In the genomic region with DNA sequence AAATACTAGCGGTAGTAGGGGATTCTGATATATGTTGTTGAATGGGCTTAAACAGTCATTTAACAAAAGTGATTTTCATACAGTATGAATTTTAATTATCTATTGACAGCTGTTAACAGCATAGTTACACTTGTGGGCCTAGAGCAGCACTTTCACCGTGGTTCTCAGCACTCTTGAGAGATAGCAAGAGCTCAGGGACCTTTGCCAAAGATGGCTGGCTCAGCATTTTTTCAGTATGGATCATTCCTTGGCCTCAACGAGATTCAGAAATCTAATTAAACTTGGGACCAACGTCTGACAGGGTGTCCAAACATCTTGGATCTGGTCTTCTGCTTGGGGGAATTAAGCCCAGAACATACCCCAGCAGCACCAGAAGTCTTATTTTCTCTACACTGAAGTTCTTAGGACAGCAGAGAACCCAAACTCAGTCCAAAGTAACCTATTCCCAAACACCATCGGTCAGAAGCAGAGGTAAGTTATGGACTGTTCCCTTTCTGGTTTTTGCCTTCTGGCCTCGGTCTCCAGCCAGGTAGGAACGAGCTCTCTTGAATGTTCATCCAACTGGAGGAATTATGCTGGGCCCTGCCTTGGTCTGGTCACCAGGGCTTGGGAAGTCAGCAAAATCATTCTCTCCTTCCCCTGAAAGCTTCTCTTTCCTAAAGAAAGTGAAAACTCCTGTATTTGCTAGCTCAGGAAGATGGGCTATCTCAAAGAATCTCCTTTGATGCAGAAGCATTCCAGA, we compare ENCODE assay signal across 18 cellular contexts. TPM values are rescaled to one million over a fixed set of nuclear protein-coding genes. Genes with fewer than 3 reads are reported as not detected.
DNase-seq lines count a peak whose midpoint lies in the region; ATAC-seq and TF ChIP-seq lines count a peak whose summit lies in the region.
"Had no signal": no experiment of that assay in that cellular context is flagged by ENCODE, and none has a peak within 500 bp of the region (broad histone marks: within the 10 kb centered on the region; RNA-seq: fewer than 3 reads in every experiment).

No MANE protein-coding gene starts in this region.

- WGBS in gastroesophageal sphincter (ENCODE audit: low coverage in 1 of 2), 2 donors: 49 to 50% methylated on average over 6 of the region's 7 CpGs

- intact Hi-C loops in CD8-positive, alpha-beta T cell (cut with DNase I, micrococcal nuclease): no loop called here
- intact Hi-C loops in gastrocnemius medialis (cut with DNase I; ENCODE audit: low total_unique reads): no loop called here

- H3K9me3 Mint-ChIP-seq in CD8-positive, alpha-beta T cell: no peaks in the 10 kb centered on the region
- H3K9me3 Mint-ChIP-seq: CD14-positive monocyte had no signal

- no peaks in the 10 kb centered on the region for H3K36me3 ChIP-seq in CD8-positive, alpha-beta T cell (ENCODE audit: insufficient read depth, low read length)
- H3K36me3 ChIP-seq in gastroesophageal sphincter (peaks cover 0 to 22% of the 10 kb centered on the region in 2 donors), gastrocnemius medialis (peaks cover 0 to 2% of the 10 kb centered on the region in 2 donors)

- CTCF ChIA-PET in CD8-positive, alpha-beta T cell (lab: Charles Lee): interaction anchor here (1.3 to 1.8 kb wide), 2 partner anchors 30 to 34 kb away, joined by 4 to 7 read pairs; no protein-coding TSS in a partner anchor

- peaks cover 28% of the 10 kb centered on the region for H3K4me1 ChIP-seq in CD8-positive, alpha-beta T cell (ENCODE audit: insufficient read depth, low read length)
- H3K4me1 ChIP-seq in gastroesophageal sphincter: peaks cover 0 to 54% (median 24%) of the 10 kb centered on the region in 3 donors
- peaks cover 38 to 39% of the 10 kb centered on the region in 2 donors for H3K4me1 ChIP-seq in gastrocnemius medialis

- TF ChIP-seq EP300 in gastroesophageal sphincter (IDR thresholded peaks at IDR 0.05): no peak

- H3K27me3 ChIP-seq in CD8-positive, alpha-beta T cell (ENCODE audit: insufficient read depth, low read length): no peaks in the 10 kb centered on the region
- H3K27me3 ChIP-seq in gastroesophageal sphincter (no peaks in the 10 kb centered on the region), gastrocnemius medialis (no peaks in the 10 kb centered on the region)
- H3K27me3 ChIP-seq: heart left ventricle had no signal

- H3K9me3 ChIP-seq in CD8-positive, alpha-beta T cell (ENCODE audit: low read length): no peaks in the 10 kb centered on the region
- H3K9me3 ChIP-seq in gastroesophageal sphincter (no peaks in the 10 kb centered on the region), gastrocnemius medialis (no peaks in the 10 kb centered on the region)
- H3K9me3 ChIP-seq: heart left ventricle had no signal

- peaks cover 20% of the 10 kb centered on the region for H3K36me3 Mint-ChIP-seq in CD8-positive, alpha-beta T cell

- H3K27ac Mint-ChIP-seq in CD8-positive, alpha-beta T cell: peak overlapping the region; percentile 45

- TF ChIP-seq POLR2A in gastroesophageal sphincter (IDR thresholded peaks at IDR 0.05) (no peak), gastrocnemius medialis (IDR thresholded peaks at IDR 0.05) (no peak)

- peaks cover 30% of the 10 kb centered on the region for H3K4me1 Mint-ChIP-seq in CD8-positive, alpha-beta T cell (ENCODE audit: low read depth)
- H3K4me1 Mint-ChIP-seq: CD14-positive monocyte had no signal

- POLR2A ChIA-PET in CD8-positive, alpha-beta T cell (lab: Charles Lee): no interaction called here

- DNase-seq in CD8-positive, alpha-beta T cell: no peak
- DNase-seq in amniotic epithelial cell (ENCODE audit: low read depth) (peak; percentile 33), gastrocnemius medialis (no peak), globus pallidus (ENCODE audit: low spot score) (no peak), iPS-NIHi7 (ENCODE audit: extremely low spot score) (no peak), SW 1271 (lab: John Stamatoyannopoulos, UW) (no peak)
- no peak for DNase-seq in central memory CD4-positive, alpha-beta T cell
- DNase-seq: activated T-cell treated with anti-CD3 and anti-CD28 coated beads, Interleukin-2, amount 50 U/mL, for 1 hour; amygdala; effector CD8-positive, alpha-beta T cell; heart left ventricle; NCI-H2171 treated with DMSO at 0.1 percent for 48 hours; stimulated activated CD4-positive, alpha-beta T cell treated with anti-CD3 and anti-CD28 coated beads, Interleukin-4, amount 100 ng/mL, for 1 hour; stimulated activated naive CD4-positive, alpha-beta T cell treated with Interleukin-2 at 50 U/mL for 16 hours had no signal

- H3K4me3 ChIP-seq in CD8-positive, alpha-beta T cell (ENCODE audit: low read depth, low read length): no peak overlapping the region
- H3K4me3 ChIP-seq in gastroesophageal sphincter (no peak overlapping the region), gastrocnemius medialis (no peak overlapping the region)
- H3K4me3 ChIP-seq: heart left ventricle had no signal

- H3K27ac ChIP-seq in CD8-positive, alpha-beta T cell (ENCODE audit: low read depth, low read length): no peak overlapping the region
- H3K27ac ChIP-seq in gastroesophageal sphincter: peak overlapping the region in 3 of 4 donors; percentile 25 to 73 (median 52)
- H3K27ac ChIP-seq in gastrocnemius medialis: peak overlapping the region; percentile 35 to 79 (median 68)
- H3K27ac ChIP-seq: heart left ventricle had no signal

- no peak for TF ChIP-seq CTCF in CD8-positive, alpha-beta T cell (IDR thresholded peaks at IDR 0.05)
- no peak for TF ChIP-seq CTCF in gastroesophageal sphincter (IDR thresholded peaks at IDR 0.05)
- no peak for TF ChIP-seq CTCF in gastrocnemius medialis (IDR thresholded peaks at IDR 0.05 in 4 of 5, conservative IDR thresholded peaks at IDR 0.05 in 1 of 5)

- ATAC-seq in CD8-positive, alpha-beta T cell: no peak
- ATAC-seq in gastroesophageal sphincter (peak; percentile 32), gastrocnemius medialis (no peak)
- ATAC-seq: activated CD4-positive, CD25-positive, alpha-beta regulatory T cell treated with anti-CD3 and anti-CD28 coated beads, Interleukin-2, amount 50 U/mL, for 24 hours; HCT116 had no signal

- no peaks in the 10 kb centered on the region for H3K27me3 Mint-ChIP-seq in CD8-positive, alpha-beta T cell (ENCODE audit: low read depth)

- no peak overlapping the region for H3K4me3 Mint-ChIP-seq in CD8-positive, alpha-beta T cell
- H3K4me3 Mint-ChIP-seq: CD14-positive monocyte had no signal

- in situ Hi-C loops in gastrocnemius medialis (cut with MboI; ENCODE audit: low sequenced_read_pairs in 4 of 4): no loop called here

RNA-seq across cellular contexts. Expression of gene PRPH2, which starts 25.7 kb away (rescaled TPM):
- not detected for total RNA-seq in CD8-positive, alpha-beta T cell
- total RNA-seq in gastroesophageal sphincter (1 to 10 TPM in 3 of 4 donors, under 1 TPM in 1; 0.31 to 2.1 (median 1.3) TPM), gastrocnemius medialis (1 to 10 TPM in 2 of 4 donors, under 1 TPM in 2; 0.16 to 3.8 (median 1.8) TPM)

RNA-seq across cellular contexts. Expression of gene TBCC, which starts 49.2 kb away (rescaled TPM):
- 10 to 100 TPM; 70.5 to 74.1 TPM for total RNA-seq in CD8-positive, alpha-beta T cell
- total RNA-seq in gastroesophageal sphincter (10 to 100 TPM; 32.0 to 44.2 (median 37.4) TPM), gastrocnemius medialis (10 to 100 TPM; 33.2 to 61.8 (median 45.1) TPM)
